2 cellular contexts compared by ENCODE assay signal in the genomic region with DNA sequence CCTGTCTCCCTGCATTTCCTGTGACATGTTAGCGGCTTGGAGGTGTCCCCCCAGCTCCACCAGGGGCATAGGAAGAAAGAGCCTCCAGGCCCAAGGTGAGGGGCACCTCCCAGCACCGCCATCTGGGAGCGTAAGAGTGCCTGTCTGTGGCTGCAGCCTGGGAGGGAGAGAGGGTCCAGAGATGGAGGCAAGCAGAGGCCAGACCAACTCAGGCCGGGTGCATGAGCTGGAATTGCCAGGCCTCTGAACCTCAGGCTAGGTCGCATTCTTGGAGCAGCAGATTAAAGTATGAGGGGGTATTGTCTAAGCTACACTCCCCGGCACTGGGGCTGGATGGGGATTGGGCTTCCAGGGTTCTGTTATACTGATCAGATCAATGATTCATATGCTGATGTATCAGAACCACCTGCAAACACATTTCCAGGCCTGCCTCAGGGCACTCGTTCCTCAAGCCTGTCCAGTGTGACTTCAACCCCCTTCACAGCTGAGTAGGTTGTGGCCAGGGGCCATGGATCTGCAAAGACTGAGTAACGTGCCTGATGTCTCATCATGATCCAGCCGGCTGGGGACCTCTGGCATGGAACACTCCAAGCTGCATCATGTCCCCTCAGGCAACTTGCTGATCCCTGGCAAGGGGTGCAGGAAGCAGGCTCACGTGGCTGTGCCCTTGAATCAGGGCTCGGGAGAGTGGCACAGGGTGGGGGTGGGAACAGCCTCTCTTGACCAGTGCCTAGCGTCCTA.
TF ChIP-seq lines count a peak whose summit lies in the region.

No MANE protein-coding gene starts in this region.

TF ChIP-seq in SK-N-SH, 30 proteins besides CTCF, POLR2A, EP300 and RAD21 (continued from another document):
- TF ChIP-seq, protein P1, sequence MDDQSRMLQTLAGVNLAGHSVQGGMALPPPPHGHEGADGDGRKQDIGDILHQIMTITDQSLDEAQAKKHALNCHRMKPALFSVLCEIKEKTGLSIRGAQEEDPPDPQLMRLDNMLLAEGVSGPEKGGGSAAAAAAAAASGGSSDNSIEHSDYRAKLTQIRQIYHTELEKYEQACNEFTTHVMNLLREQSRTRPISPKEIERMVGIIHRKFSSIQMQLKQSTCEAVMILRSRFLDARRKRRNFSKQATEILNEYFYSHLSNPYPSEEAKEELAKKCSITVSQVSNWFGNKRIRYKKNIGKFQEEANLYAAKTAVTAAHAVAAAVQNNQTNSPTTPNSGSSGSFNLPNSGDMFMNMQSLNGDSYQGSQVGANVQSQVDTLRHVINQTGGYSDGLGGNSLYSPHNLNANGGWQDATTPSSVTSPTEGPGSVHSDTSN (IDR thresholded peaks at IDR 0.05), result no peak
- TF ChIP-seq, protein P2, sequence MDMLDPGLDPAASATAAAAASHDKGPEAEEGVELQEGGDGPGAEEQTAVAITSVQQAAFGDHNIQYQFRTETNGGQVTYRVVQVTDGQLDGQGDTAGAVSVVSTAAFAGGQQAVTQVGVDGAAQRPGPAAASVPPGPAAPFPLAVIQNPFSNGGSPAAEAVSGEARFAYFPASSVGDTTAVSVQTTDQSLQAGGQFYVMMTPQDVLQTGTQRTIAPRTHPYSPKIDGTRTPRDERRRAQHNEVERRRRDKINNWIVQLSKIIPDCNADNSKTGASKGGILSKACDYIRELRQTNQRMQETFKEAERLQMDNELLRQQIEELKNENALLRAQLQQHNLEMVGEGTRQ (IDR thresholded peaks at IDR 0.05; ENCODE audit: borderline replicate concordance, low read depth, low read length), result no peak
- TF ChIP-seq, protein P3, sequence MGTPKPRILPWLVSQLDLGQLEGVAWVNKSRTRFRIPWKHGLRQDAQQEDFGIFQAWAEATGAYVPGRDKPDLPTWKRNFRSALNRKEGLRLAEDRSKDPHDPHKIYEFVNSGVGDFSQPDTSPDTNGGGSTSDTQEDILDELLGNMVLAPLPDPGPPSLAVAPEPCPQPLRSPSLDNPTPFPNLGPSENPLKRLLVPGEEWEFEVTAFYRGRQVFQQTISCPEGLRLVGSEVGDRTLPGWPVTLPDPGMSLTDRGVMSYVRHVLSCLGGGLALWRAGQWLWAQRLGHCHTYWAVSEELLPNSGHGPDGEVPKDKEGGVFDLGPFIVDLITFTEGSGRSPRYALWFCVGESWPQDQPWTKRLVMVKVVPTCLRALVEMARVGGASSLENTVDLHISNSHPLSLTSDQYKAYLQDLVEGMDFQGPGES (IDR thresholded peaks at IDR 0.05; ENCODE audit: low read depth, low read length), result no peak
- TF ChIP-seq CHD2 (IDR thresholded peaks at IDR 0.05; ENCODE audit: low read length, partially characterized antibody) (no peak), RFX5 (IDR thresholded peaks at IDR 0.05; ENCODE audit: low read length) (no peak), TCF12 (IDR thresholded peaks at IDR 0.05) (no peak), SMC3 (IDR thresholded peaks at IDR 0.05; ENCODE audit: low read depth, low read length) (no peak), TEAD4 (IDR thresholded peaks at IDR 0.05; ENCODE audit: borderline replicate concordance, insufficient read depth) (no peak)
- TF ChIP-seq, protein P4, sequence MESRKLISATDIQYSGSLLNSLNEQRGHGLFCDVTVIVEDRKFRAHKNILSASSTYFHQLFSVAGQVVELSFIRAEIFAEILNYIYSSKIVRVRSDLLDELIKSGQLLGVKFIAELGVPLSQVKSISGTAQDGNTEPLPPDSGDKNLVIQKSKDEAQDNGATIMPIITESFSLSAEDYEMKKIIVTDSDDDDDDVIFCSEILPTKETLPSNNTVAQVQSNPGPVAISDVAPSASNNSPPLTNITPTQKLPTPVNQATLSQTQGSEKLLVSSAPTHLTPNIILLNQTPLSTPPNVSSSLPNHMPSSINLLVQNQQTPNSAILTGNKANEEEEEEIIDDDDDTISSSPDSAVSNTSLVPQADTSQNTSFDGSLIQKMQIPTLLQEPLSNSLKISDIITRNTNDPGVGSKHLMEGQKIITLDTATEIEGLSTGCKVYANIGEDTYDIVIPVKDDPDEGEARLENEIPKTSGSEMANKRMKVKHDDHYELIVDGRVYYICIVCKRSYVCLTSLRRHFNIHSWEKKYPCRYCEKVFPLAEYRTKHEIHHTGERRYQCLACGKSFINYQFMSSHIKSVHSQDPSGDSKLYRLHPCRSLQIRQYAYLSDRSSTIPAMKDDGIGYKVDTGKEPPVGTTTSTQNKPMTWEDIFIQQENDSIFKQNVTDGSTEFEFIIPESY (IDR thresholded peaks at IDR 0.05; ENCODE audit: borderline replicate concordance, low read depth), result no peak

TF ChIP-seq in SK-N-SH treated with all-trans-retinoic acid at 6 μM for 48 hours, 23 proteins besides CTCF, POLR2A, EP300 and RAD21 (continued from another document):
- TF ChIP-seq BACH2 (CRISPR knock-in tag; IDR thresholded peaks at IDR 0.05; ENCODE audit: borderline replicate concordance) (no peak), ESRRG (CRISPR knock-in tag; IDR thresholded peaks at IDR 0.05) (no peak), ISL1 (CRISPR knock-in tag; IDR thresholded peaks at IDR 0.05) (no peak), ZNF565 (CRISPR knock-in tag; conservative IDR thresholded peaks at IDR 0.05; ENCODE audit: low read depth) (no peak), OSR1 (CRISPR knock-in tag; IDR thresholded peaks at IDR 0.05) (no peak), SNAI2 (CRISPR knock-in tag; IDR thresholded peaks at IDR 0.05) (no peak), ZFP3 (CRISPR knock-in tag; IDR thresholded peaks at IDR 0.05) (no peak), ARNTL (CRISPR knock-in tag; IDR thresholded peaks at IDR 0.05; ENCODE audit: borderline replicate concordance, low read depth) (no peak), RARB (CRISPR knock-in tag; IDR thresholded peaks at IDR 0.05) (no peak), ZNF70 (CRISPR knock-in tag; IDR thresholded peaks at IDR 0.05) (no peak), ZNF8 (CRISPR knock-in tag; IDR thresholded peaks at IDR 0.05) (no peak), CSDC2 (CRISPR knock-in tag; IDR thresholded peaks at IDR 0.05) (no peak), ZFP30 (CRISPR knock-in tag; IDR thresholded peaks at IDR 0.05) (no peak)
- TF ChIP-seq, protein P5, sequence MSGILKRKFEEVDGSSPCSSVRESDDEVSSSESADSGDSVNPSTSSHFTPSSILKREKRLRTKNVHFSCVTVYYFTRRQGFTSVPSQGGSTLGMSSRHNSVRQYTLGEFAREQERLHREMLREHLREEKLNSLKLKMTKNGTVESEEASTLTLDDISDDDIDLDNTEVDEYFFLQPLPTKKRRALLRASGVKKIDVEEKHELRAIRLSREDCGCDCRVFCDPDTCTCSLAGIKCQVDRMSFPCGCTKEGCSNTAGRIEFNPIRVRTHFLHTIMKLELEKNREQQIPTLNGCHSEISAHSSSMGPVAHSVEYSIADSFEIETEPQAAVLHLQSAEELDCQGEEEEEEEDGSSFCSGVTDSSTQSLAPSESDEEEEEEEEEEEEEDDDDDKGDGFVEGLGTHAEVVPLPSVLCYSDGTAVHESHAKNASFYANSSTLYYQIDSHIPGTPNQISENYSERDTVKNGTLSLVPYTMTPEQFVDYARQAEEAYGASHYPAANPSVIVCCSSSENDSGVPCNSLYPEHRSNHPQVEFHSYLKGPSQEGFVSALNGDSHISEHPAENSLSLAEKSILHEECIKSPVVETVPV (CRISPR knock-in tag; IDR thresholded peaks at IDR 0.05), result no peak
- TF ChIP-seq, protein P6, sequence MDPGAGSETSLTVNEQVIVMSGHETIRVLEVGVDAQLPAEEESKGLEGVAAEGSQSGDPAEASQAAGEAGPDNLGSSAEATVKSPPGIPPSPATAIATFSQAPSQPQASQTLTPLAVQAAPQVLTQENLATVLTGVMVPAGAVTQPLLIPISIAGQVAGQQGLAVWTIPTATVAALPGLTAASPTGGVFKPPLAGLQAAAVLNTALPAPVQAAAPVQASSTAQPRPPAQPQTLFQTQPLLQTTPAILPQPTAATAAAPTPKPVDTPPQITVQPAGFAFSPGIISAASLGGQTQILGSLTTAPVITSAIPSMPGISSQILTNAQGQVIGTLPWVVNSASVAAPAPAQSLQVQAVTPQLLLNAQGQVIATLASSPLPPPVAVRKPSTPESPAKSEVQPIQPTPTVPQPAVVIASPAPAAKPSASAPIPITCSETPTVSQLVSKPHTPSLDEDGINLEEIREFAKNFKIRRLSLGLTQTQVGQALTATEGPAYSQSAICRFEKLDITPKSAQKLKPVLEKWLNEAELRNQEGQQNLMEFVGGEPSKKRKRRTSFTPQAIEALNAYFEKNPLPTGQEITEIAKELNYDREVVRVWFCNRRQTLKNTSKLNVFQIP (CRISPR knock-in tag; IDR thresholded peaks at IDR 0.05; ENCODE audit: borderline replicate concordance, low read depth), result no peak
